Comparison of ENCODE assay signal across 25 cellular contexts in the genomic region with DNA sequence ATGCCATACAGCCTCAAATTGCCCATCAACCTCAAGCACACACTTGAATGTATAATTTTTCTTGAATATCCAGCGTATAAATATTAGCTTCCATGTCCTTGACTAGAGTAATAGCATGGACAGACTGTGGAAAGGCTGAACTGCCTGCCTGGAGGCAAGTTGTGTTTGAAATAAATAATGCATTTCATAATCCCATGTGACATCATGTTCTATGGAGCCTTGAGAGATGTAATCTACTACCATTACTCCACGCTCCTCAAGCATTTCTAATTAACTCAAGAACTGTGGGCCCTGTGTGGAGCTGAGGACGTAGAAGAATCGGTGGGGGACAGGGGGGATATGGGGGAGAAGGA.
DNase-seq lines count a peak whose midpoint lies in the region; ATAC-seq, FAIRE-seq and TF ChIP-seq lines count a peak whose summit lies in the region.
"Had no signal": no experiment of that assay in that cellular context is flagged by ENCODE, and none has a peak within 500 bp of the region (broad histone marks: within the 10 kb centered on the region; RNA-seq: fewer than 3 reads in every experiment).

No MANE protein-coding gene starts in this region.

- FAIRE-seq in A549 (lab: Jason Lieb, UNC), result peak; percentile 56
- FAIRE-seq: G401.6, H54 had no signal

- no peak overlapping the region for H3K27ac ChIP-seq in A549
- no peak overlapping the region for H3K27ac ChIP-seq in caudate nucleus (ENCODE audit: low read depth, low read length)

- no peak overlapping the region for H3K4me2 ChIP-seq in A549

- no peak overlapping the region for H3K4me3 Mint-ChIP-seq in activated CD4-positive, alpha-beta memory T cell treated with anti-CD3 and anti-CD28 coated beads, Interleukin-2, amount 10 ng/mL, durations not matched to agents 7 days and 5 days
- H3K4me3 Mint-ChIP-seq: CD4-positive, alpha-beta memory T cell had no signal

- TF ChIP-seq RAD21 in A549 (conservative IDR thresholded peaks at IDR 0.05 in 1 of 2, IDR thresholded peaks at IDR 0.05 in 1 of 2), result no peak

- no peaks in the 10 kb centered on the region for H3K4me1 Mint-ChIP-seq in activated CD4-positive, alpha-beta memory T cell treated with anti-CD3 and anti-CD28 coated beads, Interleukin-2, amount 10 ng/mL, durations not matched to agents 7 days and 5 days

- 0 out of 3 replicates have a peak, but pooled peaks cover 3% of the 10 kb centered on the region for H3K4me1 ChIP-seq in A549

- no peak for TF ChIP-seq POLR2A in A549 (IDR thresholded peaks at IDR 0.05; ENCODE audit: low read length)

- POLR2A ChIA-PET in A549 (lab: Yijun Ruan, JAX), result no interaction called here
- POLR2A ChIA-PET in activated CD4-positive, alpha-beta memory T cell treated with anti-CD3 and anti-CD28 coated beads, Interleukin-2, amount 10 ng/mL, durations not matched to agents 7 days and 5 days (lab: Charles Lee), result interaction anchor here (1.4 kb wide), 1 partner anchor 94 kb away, joined by 4 read pairs; a partner anchor contains a TSS

- WGBS in A549 (ENCODE audit: missing lambda C conversion rate), result 70% methylated on average over 4 of the region's 4 CpGs

- TF ChIP-seq CTCF in A549 (IDR thresholded peaks at IDR 0.05) (no peak), epithelial cell of esophagus (IDR thresholded peaks at IDR 0.05; ENCODE audit: insufficient read depth, low read depth, low read length, missing control alignments) (no peak)

- no peak for TF ChIP-seq EP300 in A549 (IDR thresholded peaks at IDR 0.05)

- no peaks in the 10 kb centered on the region for H3K9me3 Mint-ChIP-seq in activated CD4-positive, alpha-beta memory T cell treated with anti-CD3 and anti-CD28 coated beads, Interleukin-2, amount 10 ng/mL, durations not matched to agents 7 days and 5 days
- H3K9me3 Mint-ChIP-seq: CD4-positive, alpha-beta memory T cell had no signal

- H3K9me3 ChIP-seq in A549, result no peaks in the 10 kb centered on the region
- H3K9me3 ChIP-seq: MG63 had no signal

- ATAC-seq in A549 (no peak), HG03378 (IDR thresholded peaks at IDR 0.05; ENCODE audit: unreplicated experiment) (no peak)
- ATAC-seq: Panc1, SK-N-SH treated with all-trans-retinoic acid at 6 μM for 48 hours had no signal

- CTCF ChIA-PET in A549 (lab: Yijun Ruan, JAX), result interaction anchor here (1.4 to 8.8 kb wide), 3 partner anchors 12 to 28 kb away, joined by 4 to 192 read pairs (median 24); no protein-coding TSS in a partner anchor
- CTCF ChIA-PET in activated CD4-positive, alpha-beta memory T cell treated with anti-CD3 and anti-CD28 coated beads, Interleukin-2, amount 10 ng/mL, durations not matched to agents 7 days and 5 days (lab: Charles Lee), result interaction anchor here (0.7 to 7.9 kb wide), 3 partner anchors 12 to 95 kb away, joined by 3 to 109 read pairs (median 5); a partner anchor contains a TSS

- DNase-seq in A549 (ENCODE audit: low read depth in 1 of 2, low spot score in 1 of 2) (no peak), RPMI7951 (ENCODE audit: low read depth) (peak; percentile 18), epithelial cell of esophagus (ENCODE audit: low read depth) (peak; percentile 32), left kidney (ENCODE audit: low read depth, low spot score) (peak; percentile 42), caudate nucleus (lab: John Stamatoyannopoulos, UW) (no peak)
- no peak for DNase-seq in activated CD4-positive, alpha-beta memory T cell treated with anti-CD3 and anti-CD28 coated beads, Interleukin-2, amount 10 ng/mL, durations not matched to agents 7 days and 5 days
- DNase-seq: C1 segment of cervical spinal cord; CD4-positive, alpha-beta memory T cell; COR-L47; DMS53; KG1; MG63; NCI-H1105 treated with DMSO at 0.1 percent for 48 hours; NCI-H1694 treated with DMSO at 0.1 percent for 48 hours; NCI-H2081; NCI-H2171; NCI-H226; NCI-H510A; NCI-H69; SIG-M5 had no signal

- no peaks in the 10 kb centered on the region for H3K27me3 Mint-ChIP-seq in activated CD4-positive, alpha-beta memory T cell treated with anti-CD3 and anti-CD28 coated beads, Interleukin-2, amount 10 ng/mL, durations not matched to agents 7 days and 5 days
- H3K27me3 Mint-ChIP-seq: CD4-positive, alpha-beta memory T cell had no signal

- H3K27ac Mint-ChIP-seq in activated CD4-positive, alpha-beta memory T cell treated with anti-CD3 and anti-CD28 coated beads, Interleukin-2, amount 10 ng/mL, durations not matched to agents 7 days and 5 days, result no peak overlapping the region

- H3K36me3 Mint-ChIP-seq in activated CD4-positive, alpha-beta memory T cell treated with anti-CD3 and anti-CD28 coated beads, Interleukin-2, amount 10 ng/mL, durations not matched to agents 7 days and 5 days (ENCODE audit: low read depth), result no peaks in the 10 kb centered on the region

- H3K4me3 ChIP-seq in A549 (no peak overlapping the region), epithelial cell of esophagus (ENCODE audit: low read length) (no peak overlapping the region)
- H3K4me3 ChIP-seq: MG63 had no signal

TF ChIP-seq in A549, 52 proteins besides CTCF, POLR2A, EP300 and RAD21:
- TF ChIP-seq KDM1A (IDR thresholded peaks at IDR 0.05; ENCODE audit: low read depth), result no peak
- TF ChIP-seq, protein P1, sequence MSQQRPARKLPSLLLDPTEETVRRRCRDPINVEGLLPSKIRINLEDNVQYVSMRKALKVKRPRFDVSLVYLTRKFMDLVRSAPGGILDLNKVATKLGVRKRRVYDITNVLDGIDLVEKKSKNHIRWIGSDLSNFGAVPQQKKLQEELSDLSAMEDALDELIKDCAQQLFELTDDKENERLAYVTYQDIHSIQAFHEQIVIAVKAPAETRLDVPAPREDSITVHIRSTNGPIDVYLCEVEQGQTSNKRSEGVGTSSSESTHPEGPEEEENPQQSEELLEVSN (IDR thresholded peaks at IDR 0.05; ENCODE audit: borderline replicate concordance, low read depth), result no peak
- TF ChIP-seq EHMT2 (IDR thresholded peaks at IDR 0.05; ENCODE audit: low read depth), result no peak
- TF ChIP-seq CHD4 (IDR thresholded peaks at IDR 0.05; ENCODE audit: borderline replicate concordance), result no peak
- no peak for TF ChIP-seq RARB (CRISPR knock-in tag; IDR thresholded peaks at IDR 0.05)

Comparison
In these comparisons a context has a peak if more than half of its experiments do, and no peak if none do; other contexts are left out.
1. DNase-seq: peak in RPMI7951 (single experiment), epithelial cell of esophagus (single experiment) and left kidney (single experiment); none in A549 (0 of 2), caudate nucleus (0 of 61) and activated CD4-positive, alpha-beta memory T cell treated with anti-CD3 and anti-CD28 coated beads, Interleukin-2, amount 10 ng/mL, durations not matched to agents 7 days and 5 days (single experiment).